In genomic region chr1:25239681-25240541, GRCh38 we compare ENCODE assay signal across 1 cellular context.
TF ChIP-seq lines count a peak whose summit lies in the region.

No MANE protein-coding gene starts in this region.

TF ChIP-seq in HepG2, 621 proteins besides CTCF, POLR2A, EP300 and RAD21 (continued from another document and continues in another):
- no peak for TF ChIP-seq ZNF572 (CRISPR knock-in tag; IDR thresholded peaks at IDR 0.05)
- no peak for TF ChIP-seq EED (CRISPR knock-in tag; IDR thresholded peaks at IDR 0.05)
- TF ChIP-seq KMT2A (CRISPR knock-in tag; IDR thresholded peaks at IDR 0.05): peak; percentile 57
- TF ChIP-seq ETV6 (CRISPR knock-in tag; conservative IDR thresholded peaks at IDR 0.05): peak; percentile 76; the same call in 1 of the 2 replicates
- TF ChIP-seq, protein P1, sequence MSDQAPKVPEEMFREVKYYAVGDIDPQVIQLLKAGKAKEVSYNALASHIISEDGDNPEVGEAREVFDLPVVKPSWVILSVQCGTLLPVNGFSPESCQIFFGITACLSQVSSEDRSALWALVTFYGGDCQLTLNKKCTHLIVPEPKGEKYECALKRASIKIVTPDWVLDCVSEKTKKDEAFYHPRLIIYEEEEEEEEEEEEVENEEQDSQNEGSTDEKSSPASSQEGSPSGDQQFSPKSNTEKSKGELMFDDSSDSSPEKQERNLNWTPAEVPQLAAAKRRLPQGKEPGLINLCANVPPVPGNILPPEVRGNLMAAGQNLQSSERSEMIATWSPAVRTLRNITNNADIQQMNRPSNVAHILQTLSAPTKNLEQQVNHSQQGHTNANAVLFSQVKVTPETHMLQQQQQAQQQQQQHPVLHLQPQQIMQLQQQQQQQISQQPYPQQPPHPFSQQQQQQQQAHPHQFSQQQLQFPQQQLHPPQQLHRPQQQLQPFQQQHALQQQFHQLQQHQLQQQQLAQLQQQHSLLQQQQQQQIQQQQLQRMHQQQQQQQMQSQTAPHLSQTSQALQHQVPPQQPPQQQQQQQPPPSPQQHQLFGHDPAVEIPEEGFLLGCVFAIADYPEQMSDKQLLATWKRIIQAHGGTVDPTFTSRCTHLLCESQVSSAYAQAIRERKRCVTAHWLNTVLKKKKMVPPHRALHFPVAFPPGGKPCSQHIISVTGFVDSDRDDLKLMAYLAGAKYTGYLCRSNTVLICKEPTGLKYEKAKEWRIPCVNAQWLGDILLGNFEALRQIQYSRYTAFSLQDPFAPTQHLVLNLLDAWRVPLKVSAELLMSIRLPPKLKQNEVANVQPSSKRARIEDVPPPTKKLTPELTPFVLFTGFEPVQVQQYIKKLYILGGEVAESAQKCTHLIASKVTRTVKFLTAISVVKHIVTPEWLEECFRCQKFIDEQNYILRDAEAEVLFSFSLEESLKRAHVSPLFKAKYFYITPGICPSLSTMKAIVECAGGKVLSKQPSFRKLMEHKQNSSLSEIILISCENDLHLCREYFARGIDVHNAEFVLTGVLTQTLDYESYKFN (CRISPR knock-in tag; conservative IDR thresholded peaks at IDR 0.05): peak; percentile 29; the same call in 1 of the 2 replicates
- no peak for TF ChIP-seq GRHL1 (CRISPR knock-in tag; conservative IDR thresholded peaks at IDR 0.05)
- TF ChIP-seq ZMAT3 (CRISPR knock-in tag; conservative IDR thresholded peaks at IDR 0.05): peak; percentile 34; the same call in 1 of the 2 replicates
- peak; percentile 61 for TF ChIP-seq TAF1 (CRISPR knock-in tag; IDR thresholded peaks at IDR 0.05)
- peak; percentile 71 for TF ChIP-seq U2AF1 (optimal IDR thresholded peaks at IDR 0.05; ENCODE audit: low read depth, low read length)
- peak; percentile 45; the same call in 1 of the 2 replicates for TF ChIP-seq ZNF619 (CRISPR knock-in tag; IDR thresholded peaks at IDR 0.05)
- TF ChIP-seq, protein P2, sequence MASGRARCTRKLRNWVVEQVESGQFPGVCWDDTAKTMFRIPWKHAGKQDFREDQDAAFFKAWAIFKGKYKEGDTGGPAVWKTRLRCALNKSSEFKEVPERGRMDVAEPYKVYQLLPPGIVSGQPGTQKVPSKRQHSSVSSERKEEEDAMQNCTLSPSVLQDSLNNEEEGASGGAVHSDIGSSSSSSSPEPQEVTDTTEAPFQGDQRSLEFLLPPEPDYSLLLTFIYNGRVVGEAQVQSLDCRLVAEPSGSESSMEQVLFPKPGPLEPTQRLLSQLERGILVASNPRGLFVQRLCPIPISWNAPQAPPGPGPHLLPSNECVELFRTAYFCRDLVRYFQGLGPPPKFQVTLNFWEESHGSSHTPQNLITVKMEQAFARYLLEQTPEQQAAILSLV (CRISPR knock-in tag; IDR thresholded peaks at IDR 0.05; ENCODE audit: borderline replicate concordance): peak; percentile 66; the same call in 1 of the 2 replicates
- TF ChIP-seq, protein P3, sequence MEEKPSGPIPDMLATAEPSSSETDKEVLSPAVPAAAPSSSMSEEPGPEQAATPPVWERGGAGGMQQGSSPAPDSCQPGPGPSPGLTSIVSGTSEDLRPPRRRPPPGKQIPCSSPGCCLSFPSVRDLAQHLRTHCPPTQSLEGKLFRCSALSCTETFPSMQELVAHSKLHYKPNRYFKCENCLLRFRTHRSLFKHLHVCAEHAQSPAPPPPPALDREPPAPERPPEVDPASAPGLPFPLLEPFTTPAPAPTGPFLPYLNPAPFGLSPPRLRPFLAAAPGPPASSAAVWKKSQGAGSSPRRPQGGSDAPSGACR (CRISPR knock-in tag; IDR thresholded peaks at IDR 0.05): peak; percentile 72; the same call in 1 of the 2 replicates
- 0 out of 2 replicates have a peak, but pooled peaks have one; percentile 45 for TF ChIP-seq ZNF547 (CRISPR knock-in tag; IDR thresholded peaks at IDR 0.05)
- TF ChIP-seq UBTF (CRISPR knock-in tag; IDR thresholded peaks at IDR 0.05): peak; percentile 82
- peak; percentile 41; the same call in 1 of the 2 replicates for TF ChIP-seq MED1 (CRISPR knock-in tag; IDR thresholded peaks at IDR 0.05)
- 0 out of 2 replicates have a peak, but pooled peaks have one; percentile 17 for TF ChIP-seq ZBTB20 (CRISPR knock-in tag; IDR thresholded peaks at IDR 0.05; ENCODE audit: borderline replicate concordance, low read depth)
- 0 out of 2 replicates have a peak, but pooled peaks have one; percentile 41 for TF ChIP-seq ZNF317 (CRISPR knock-in tag; IDR thresholded peaks at IDR 0.05)
- peak; percentile 78 for TF ChIP-seq SALL1 (CRISPR knock-in tag; IDR thresholded peaks at IDR 0.05)
- peak; percentile 77 for TF ChIP-seq ETV5 (CRISPR knock-in tag; IDR thresholded peaks at IDR 0.05; ENCODE audit: borderline replicate concordance)
- TF ChIP-seq DMAP1 (CRISPR knock-in tag; IDR thresholded peaks at IDR 0.05): peak; percentile 61; the same call in 1 of the 2 replicates
- TF ChIP-seq ZNF646 (CRISPR knock-in tag; IDR thresholded peaks at IDR 0.05): no peak
- TF ChIP-seq ZFP36L1 (CRISPR knock-in tag; IDR thresholded peaks at IDR 0.05): peak; percentile 73; the same call in 1 of the 2 replicates
- peak in 1 of 2 experiments; percentile 10; a peak in 1 of 4 replicates for TF ChIP-seq NR2F1 (CRISPR knock-in tag; IDR thresholded peaks at IDR 0.05)
- TF ChIP-seq MAX (IDR thresholded peaks at IDR 0.05): peak; percentile 48
- TF ChIP-seq ZNF687 (CRISPR knock-in tag; IDR thresholded peaks at IDR 0.05): peak; percentile 94
- TF ChIP-seq KLF16 (CRISPR knock-in tag; IDR thresholded peaks at IDR 0.05): peak in 1 of 2 experiments; percentile 72; a peak in 2 of 4 replicates
- peak; percentile 37; the same call in 1 of the 2 replicates for TF ChIP-seq RFXAP (CRISPR knock-in tag; IDR thresholded peaks at IDR 0.05; ENCODE audit: borderline replicate concordance)
- TF ChIP-seq, protein P4, sequence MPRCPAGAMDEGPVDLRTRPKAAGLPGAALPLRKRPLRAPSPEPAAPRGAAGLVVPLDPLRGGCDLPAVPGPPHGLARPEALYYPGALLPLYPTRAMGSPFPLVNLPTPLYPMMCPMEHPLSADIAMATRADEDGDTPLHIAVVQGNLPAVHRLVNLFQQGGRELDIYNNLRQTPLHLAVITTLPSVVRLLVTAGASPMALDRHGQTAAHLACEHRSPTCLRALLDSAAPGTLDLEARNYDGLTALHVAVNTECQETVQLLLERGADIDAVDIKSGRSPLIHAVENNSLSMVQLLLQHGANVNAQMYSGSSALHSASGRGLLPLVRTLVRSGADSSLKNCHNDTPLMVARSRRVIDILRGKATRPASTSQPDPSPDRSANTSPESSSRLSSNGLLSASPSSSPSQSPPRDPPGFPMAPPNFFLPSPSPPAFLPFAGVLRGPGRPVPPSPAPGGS (CRISPR knock-in tag; IDR thresholded peaks at IDR 0.05): no peak
- TF ChIP-seq HMG20A (CRISPR knock-in tag; IDR thresholded peaks at IDR 0.05; ENCODE audit: borderline replicate concordance): no peak
